Comparison of ENCODE assay signal across 11 cellular contexts in the genomic region with DNA sequence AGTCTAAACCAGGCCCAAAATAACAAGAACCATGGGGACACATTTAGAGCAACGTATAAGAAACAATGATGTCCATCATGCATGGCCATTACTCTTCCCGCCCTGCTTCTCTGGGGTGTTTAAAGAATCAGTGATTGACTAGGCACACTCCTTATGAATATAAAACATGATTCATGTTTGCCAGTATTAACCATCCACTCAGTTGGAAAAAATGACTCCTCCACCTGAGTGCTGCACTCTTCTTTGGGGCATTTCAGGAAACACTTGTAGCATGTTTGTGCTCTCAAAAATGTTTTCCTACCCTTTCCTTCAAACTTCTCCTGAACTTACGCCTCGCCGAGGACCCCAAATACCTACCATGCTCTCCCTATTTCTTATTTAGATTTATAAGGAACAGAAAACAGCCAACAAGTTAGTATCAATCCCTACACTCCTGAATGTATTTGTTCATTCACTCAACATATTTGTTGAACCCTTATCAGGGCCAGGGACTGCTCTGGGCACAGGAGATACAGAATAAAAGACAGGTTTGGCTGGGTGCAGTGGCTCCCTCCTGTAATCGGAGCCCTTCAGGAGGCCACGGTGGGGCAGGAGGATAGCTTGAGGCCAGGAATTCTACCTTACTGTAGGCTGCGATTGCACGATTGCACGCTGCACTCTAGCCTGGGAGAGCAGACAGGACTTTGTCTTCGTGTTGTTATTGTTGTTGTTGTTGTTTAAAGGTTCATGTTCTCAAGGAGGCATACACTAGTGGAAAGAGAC.
DNase-seq lines count a peak whose midpoint lies in the region; ATAC-seq and TF ChIP-seq lines count a peak whose summit lies in the region.
"Had no signal": no experiment of that assay in that cellular context is flagged by ENCODE, and none has a peak within 500 bp of the region (broad histone marks: within the 10 kb centered on the region; RNA-seq: fewer than 3 reads in every experiment).

No MANE protein-coding gene starts in this region.

- peak overlapping the region; percentile 97 for H3K27ac Mint-ChIP-seq in type B pancreatic cell

- no peaks in the 10 kb centered on the region for H3K27me3 ChIP-seq in heart left ventricle
- H3K27me3 ChIP-seq in mucosa of rectum (ENCODE audit: control insufficient read depth in 2 of 2, insufficient read depth in 2 of 2, low read length in 2 of 2), result no peaks in the 10 kb centered on the region

- TF ChIP-seq POLR2A in heart left ventricle (IDR thresholded peaks at IDR 0.05), result no peak

- WGBS in heart left ventricle, 4 donors, result 91 to 96% (median 94%) methylated on average over 11 of the region's 11 CpGs

- H3K9ac ChIP-seq in mucosa of rectum (ENCODE audit: low read depth in 1 of 2, low read length in 2 of 2), result no peak overlapping the region

- TF ChIP-seq CTCF in heart left ventricle (IDR thresholded peaks at IDR 0.05) (no peak), coronary artery (IDR thresholded peaks at IDR 0.05) (no peak), type B pancreatic cell (conservative IDR thresholded peaks at IDR 0.05) (no peak)

- no peaks in the 10 kb centered on the region for H3K36me3 ChIP-seq in heart left ventricle
- no peaks in the 10 kb centered on the region for H3K36me3 ChIP-seq in mucosa of rectum (ENCODE audit: control insufficient read depth in 2 of 2, insufficient read depth in 2 of 2, low read length in 2 of 2)
- H3K36me3 ChIP-seq: HAP-1, prostate gland had no signal

- intact Hi-C loops in heart left ventricle (cut with DNase I), result loop anchor here in 9 of 10 donors (5.0 to 10.0 kb wide), 9 partner anchors 56 to 303 kb away; a partner anchor contains a TSS
- intact Hi-C loops in Right ventricle myocardium superior (cut with DNase I), result loop anchor here (5.0 to 10.0 kb wide), 3 partner anchors 153 to 283 kb away; a partner anchor contains a TSS

- peak overlapping the region; percentile 88 for H3K4me3 Mint-ChIP-seq in type B pancreatic cell

- no peaks in the 10 kb centered on the region for H3K9me3 Mint-ChIP-seq in type B pancreatic cell

- DNase-seq in heart left ventricle (no peak), Right ventricle myocardium superior (no peak), coronary artery (ENCODE audit: low spot score) (no peak), type B pancreatic cell (ENCODE audit: extremely low spot score, unreplicated experiment) (no peak), amniotic stem cell (lab: John Stamatoyannopoulos, UW) (no peak)
- DNase-seq in stimulated activated CD4-positive, alpha-beta T cell treated with anti-CD3 and anti-CD28 coated beads, Interleukin-2, amount 100 ng/mL, for 24 hours, result no peak
- DNase-seq: NCI-H524 treated with DMSO at 0.1 percent for 48 hours had no signal

- no peaks in the 10 kb centered on the region for H3K27me3 Mint-ChIP-seq in type B pancreatic cell

- H3K4me3 ChIP-seq in heart left ventricle, result no peak overlapping the region
- H3K4me3 ChIP-seq in coronary artery, result peak overlapping the region; percentile 80
- no peak overlapping the region for H3K4me3 ChIP-seq in mucosa of rectum (ENCODE audit: low read length in 2 of 2)

- peaks cover 74% of the 10 kb centered on the region for H3K4me1 Mint-ChIP-seq in type B pancreatic cell (ENCODE audit: unreplicated experiment)

- ATAC-seq in heart left ventricle, result no peak
- no peak for ATAC-seq in Right ventricle myocardium superior (ENCODE audit: poor library complexity)
- ATAC-seq in GM19324 (IDR thresholded peaks at IDR 0.05; ENCODE audit: low FRiP score, unreplicated experiment), result no peak

- no peaks in the 10 kb centered on the region for H3K9me3 ChIP-seq in heart left ventricle
- H3K9me3 ChIP-seq in mucosa of rectum (ENCODE audit: control insufficient read depth in 2 of 2, low read length in 2 of 2), result no peaks in the 10 kb centered on the region
- H3K9me3 ChIP-seq: HAP-1, prostate gland had no signal

- H3K4me1 ChIP-seq in heart left ventricle, result peaks cover 0 to 61% (median 27%) of the 10 kb centered on the region in 12 donors
- peaks cover 28 to 44% of the 10 kb centered on the region in 2 donors for H3K4me1 ChIP-seq in mucosa of rectum (ENCODE audit: control insufficient read depth in 2 of 2, insufficient read depth in 2 of 2, low read length in 2 of 2)
- H3K4me1 ChIP-seq: prostate gland had no signal

- H3K27ac ChIP-seq in heart left ventricle, result peak overlapping the region in 9 of 12 donors; percentile 84 to 95 (median 91)
- peak overlapping the region; percentile 79 to 94 for H3K27ac ChIP-seq in coronary artery
- peak overlapping the region; percentile 92 to 94 for H3K27ac ChIP-seq in mucosa of rectum (ENCODE audit: low read depth in 2 of 2, low read length in 2 of 2)

- H3K36me3 Mint-ChIP-seq in type B pancreatic cell, result no peaks in the 10 kb centered on the region
